ENCODE assay signal across 8 cellular contexts in genomic region chr13:110712849-110713641, GRCh38. TPM values are rescaled to one million over a fixed set of nuclear protein-coding genes. Genes with fewer than 3 reads are reported as not detected.
DNase-seq lines count a peak whose midpoint lies in the region; ATAC-seq, FAIRE-seq and TF ChIP-seq lines count a peak whose summit lies in the region.

No MANE protein-coding gene starts in this region.

- H3K4me3 ChIP-seq in H1 (ENCODE audit: extremely low read depth in 1 of 4, insufficient read depth in 2 of 4, low read depth in 3 of 4, low read length in 4 of 4): peak overlapping the region; percentile 73 to 98 (median 82)
- peak overlapping the region; percentile 87 to 89 for H3K4me3 ChIP-seq in mesenchymal stem cell (ENCODE audit: insufficient read depth in 1 of 2, low read depth in 1 of 2, low read length in 2 of 2)

- 0% methylated on average over 42 of the region's 68 CpGs; no CpG with 5 or more reads in 1 of the 2 experiments for WGBS in H1 (ENCODE audit: extremely low coverage in 1 of 2, insufficient coverage in 1 of 2, insufficient read length in 1 of 2, insufficient replicate concordance in 2 of 2, low coverage in 1 of 2, low lambda C conversion rate in 2 of 2, missing lambda C conversion rate in 1 of 2), 2 experiments
- WGBS in mesenchymal stem cell: under 1% methylated on average over 63 of the region's 68 CpGs

- CTCF ChIA-PET in H1 (lab: Charles Lee; ENCODE audit: partially characterized antibody): interaction anchor here (1.0 to 1.4 kb wide), 2 partner anchors 11 to 105 kb away, joined by 3 read pairs; no protein-coding TSS in a partner anchor

- in situ Hi-C loops in Caki2 (cut with HindIII; ENCODE audit: low pct_unique_long_range_greater_than_20kb, low sequenced_read_pairs): no loop called here

- H3K9me3 ChIP-seq in H1 (ENCODE audit: insufficient read depth in 2 of 2, low read depth in 1 of 2, low read length in 1 of 2) (no peaks in the 10 kb centered on the region), mesenchymal stem cell (ENCODE audit: control insufficient read depth, low read length) (no peaks in the 10 kb centered on the region)

- H2AFZ ChIP-seq in H1 (ENCODE audit: low read length) (peak overlapping the region; percentile 47; the same call in 1 of the 2 replicates), mesenchymal stem cell (ENCODE audit: low read depth, low read length) (no peak overlapping the region)

- POLR2A ChIA-PET in H1 (lab: Charles Lee; ENCODE audit: partially characterized antibody): interaction anchor here (0.5 to 2.5 kb wide), 32 partner anchors 9 to 589 kb away, joined by 3 to 17 read pairs (median 4); partner anchors contain the start of gene NAXD

- H3K27ac ChIP-seq in H1 (ENCODE audit: low read depth, low read length): peak overlapping the region; percentile 96
- H3K27ac ChIP-seq in mesenchymal stem cell (ENCODE audit: low read length, poor library complexity, severe bottlenecking): peak overlapping the region; percentile 100

- peak overlapping the region; percentile 99 for H3K56ac ChIP-seq in H1 (replicated peaks; ENCODE audit: insufficient read length, low read depth, low read length)

- TF ChIP-seq RAD21 in H1 (IDR thresholded peaks at IDR 0.05 in 1 of 2, conservative IDR thresholded peaks at IDR 0.05 in 1 of 2; ENCODE audit: low read depth in 2 of 2, low read length in 2 of 2): no peak

- peak overlapping the region; percentile 91; the same call in 1 of the 2 replicates for H3K18ac ChIP-seq in H1 (ENCODE audit: extremely low read depth, low read length)
- peak overlapping the region; percentile 98 to 99 for H3K18ac ChIP-seq in mesenchymal stem cell (ENCODE audit: low read depth in 1 of 2, low read length in 2 of 2)

- ATAC-seq in GM21390 (IDR thresholded peaks at IDR 0.05; ENCODE audit: unreplicated experiment): peak; percentile 46

- peak in 1 of 2 experiments; percentile 100; a peak in 2 of 3 replicates for TF ChIP-seq POLR2A in H1 (IDR thresholded peaks at IDR 0.05; ENCODE audit: control extremely low read depth in 1 of 2, low read depth in 2 of 2, low read length in 2 of 2)

- H3K79me2 ChIP-seq in H1 (ENCODE audit: control insufficient read depth in 1 of 2, insufficient read depth in 2 of 2, low read length in 2 of 2): peaks cover 18 to 32% of the 10 kb centered on the region in 2 experiments

- H2BK120ac ChIP-seq in H1 (replicated peaks; ENCODE audit: low read depth, low read length): no peak overlapping the region
- peak overlapping the region; percentile 94 for H2BK120ac ChIP-seq in mesenchymal stem cell (ENCODE audit: low read depth, low read length)

- H3K4me2 ChIP-seq in H1 (ENCODE audit: insufficient read depth in 1 of 2, low read depth in 2 of 2, low read length in 2 of 2) (peak overlapping the region; percentile 81 to 91), mesenchymal stem cell (ENCODE audit: low read length, poor library complexity, severe bottlenecking) (peak overlapping the region; percentile 99)

- DNase-seq in Caki2 (ENCODE audit: low read depth) (peak; percentile 99), HUDEP-2 (lab: John Stamatoyannopoulos, UW; ENCODE audit: unreplicated experiment in 76 of 76) (peak in 75 of 76 experiments; percentile 93 to 100 (median 97)), NOMO-1 treated with dmso at 0.1 percent for 144 hours (lab: John Stamatoyannopoulos, UW; ENCODE audit: unreplicated experiment) (peak; percentile 96), H1 (ENCODE audit: low read depth in 1 of 2, low spot score in 2 of 2) (peak; percentile 99), mesenchymal stem cell (peak; percentile 100)
- peak; percentile 99 for DNase-seq in activated CD8-positive, alpha-beta memory T cell treated with anti-CD3 and anti-CD28 coated beads, Interleukin-2, amount 50 U/mL, for 1 hour (ENCODE audit: extremely low read depth)
- DNase-seq in stimulated activated CD8-positive, alpha-beta memory T cell treated with anti-CD3 and anti-CD28 coated beads, Interleukin-12 subunit alpha, Interleukin-12 subunit beta, amount 100 ng/mL, for 24 hours (ENCODE audit: extremely low read depth): peak; percentile 99

- H4K5ac ChIP-seq in H1 (ENCODE audit: insufficient read length, low read depth, low read length): peak overlapping the region; percentile 97

- H4K8ac ChIP-seq in H1 (ENCODE audit: extremely low read depth, insufficient read depth, low read length): peak overlapping the region; percentile 99; the same call in 1 of the 2 replicates
- peak overlapping the region; percentile 88 for H4K8ac ChIP-seq in mesenchymal stem cell (ENCODE audit: low read length)

- H2BK5ac ChIP-seq in H1 (ENCODE audit: low read depth, low read length) (peak overlapping the region; percentile 93), mesenchymal stem cell (ENCODE audit: low read depth, low read length, poor library complexity, severe bottlenecking) (peak overlapping the region; percentile 95)

- H3K4me1 ChIP-seq in H1 (replicated peaks in 1 of 4; ENCODE audit: control insufficient read depth in 3 of 4, insufficient read depth in 4 of 4, low read length in 3 of 4) (peaks cover 0 to 2% (median 1%) of the 10 kb centered on the region in 4 experiments; a peak in 2 of 7 replicates), mesenchymal stem cell (ENCODE audit: control insufficient read depth, insufficient read depth, low read depth, low read length) (peaks cover 6% of the 10 kb centered on the region)

- H3K36me3 ChIP-seq in H1 (ENCODE audit: control insufficient read depth in 2 of 4, insufficient read depth in 4 of 4, low read length in 3 of 4) (no peaks in the 10 kb centered on the region), mesenchymal stem cell (ENCODE audit: control insufficient read depth in 1 of 2, insufficient read depth in 2 of 2, low read depth in 1 of 2, low read length in 2 of 2) (no peaks in the 10 kb centered on the region)

- H3K79me1 ChIP-seq in H1 (ENCODE audit: low read depth, low read length): no peaks in the 10 kb centered on the region
- H3K79me1 ChIP-seq in mesenchymal stem cell (replicated peaks; ENCODE audit: low read length, poor library complexity, severe bottlenecking): no peaks in the 10 kb centered on the region

- H3K4ac ChIP-seq in H1 (replicated peaks; ENCODE audit: insufficient read length, low read depth, low read length): no peak overlapping the region
- peak overlapping the region; percentile 94 to 100 for H3K4ac ChIP-seq in mesenchymal stem cell (ENCODE audit: low read depth in 1 of 2, low read length in 2 of 2)

- H2BK20ac ChIP-seq in H1 (ENCODE audit: low read length): no peak overlapping the region

- peak overlapping the region; percentile 90 to 98 (median 98) for H3K9ac ChIP-seq in H1 (replicated peaks in 1 of 4; ENCODE audit: extremely low read depth in 1 of 4, low read depth in 3 of 4, low read length in 3 of 4)
- H3K9ac ChIP-seq in mesenchymal stem cell (ENCODE audit: low read length): peak overlapping the region; percentile 100

- H4K91ac ChIP-seq in H1 (replicated peaks; ENCODE audit: insufficient read length, low read length): peak overlapping the region; percentile 65
- peak overlapping the region; percentile 96 for H4K91ac ChIP-seq in mesenchymal stem cell (ENCODE audit: low read length)

- H2BK15ac ChIP-seq in H1 (ENCODE audit: low read length): no peak overlapping the region
- peak overlapping the region; percentile 77 for H2BK15ac ChIP-seq in mesenchymal stem cell (ENCODE audit: low read depth, poor library complexity, severe bottlenecking)

- TF ChIP-seq EP300 in H1 (IDR thresholded peaks at IDR 0.05; ENCODE audit: borderline replicate concordance in 1 of 2, low read depth in 2 of 2, low read length in 2 of 2): no peak

- no peak overlapping the region for H2AK5ac ChIP-seq in H1 (ENCODE audit: low read depth, low read length)
- H2AK5ac ChIP-seq in mesenchymal stem cell (ENCODE audit: low read length, severe bottlenecking): peak overlapping the region; percentile 94

- H3K23ac ChIP-seq in H1 (ENCODE audit: insufficient read length): no peak overlapping the region
- peak overlapping the region in 1 of 2 experiments; percentile 99 for H3K23ac ChIP-seq in mesenchymal stem cell (ENCODE audit: low read length in 2 of 2)

- H4K20me1 ChIP-seq in H1 (replicated peaks in 1 of 2; ENCODE audit: control insufficient read depth in 1 of 2, insufficient read depth in 2 of 2, low read length in 2 of 2): peaks cover 10 to 11% of the 10 kb centered on the region in 2 experiments

- H2BK12ac ChIP-seq in H1 (ENCODE audit: low read depth, low read length) (no peak overlapping the region), mesenchymal stem cell (ENCODE audit: low read length in 2 of 2) (peak overlapping the region; percentile 75 to 92)

- H3K14ac ChIP-seq in H1 (ENCODE audit: insufficient read length): no peak overlapping the region
- peak overlapping the region in 1 of 2 experiments; percentile 99 for H3K14ac ChIP-seq in mesenchymal stem cell (ENCODE audit: low read length in 2 of 2)

- FAIRE-seq in H1 (lab: Jason Lieb, UNC): peak; percentile 50

- peaks cover 15% of the 10 kb centered on the region for H3K23me2 ChIP-seq in H1 (ENCODE audit: low read depth, low read length)

- no peak for TF ChIP-seq CTCF in H1 (IDR thresholded peaks at IDR 0.05; ENCODE audit: control extremely low read depth in 1 of 3, insufficient read depth in 1 of 3, low read depth in 1 of 3, low read length in 3 of 3)

- no peaks in the 10 kb centered on the region for H3K27me3 ChIP-seq in H1 (replicated peaks in 1 of 4; ENCODE audit: control insufficient read depth in 3 of 4, extremely low read depth in 1 of 4, insufficient read depth in 3 of 4, low read length in 3 of 4)
- no peaks in the 10 kb centered on the region for H3K27me3 ChIP-seq in mesenchymal stem cell (ENCODE audit: control insufficient read depth in 1 of 2, insufficient read depth in 1 of 2, low read length in 2 of 2)

RNA-seq across cellular contexts. Expression of gene ING1, which starts 0.5 kb away (rescaled TPM):
- total RNA-seq in Caki2 (2014; rRNA removed; shearing (Covaris generic); ENCODE audit: low replicate concordance): 8.1 and 13.7 TPM in 2 replicates
- total RNA-seq in H1 (2021; fragmentation: NEBNext Ultra II Directional; extraction: Animal tissue kit (Norgen Biotek cat#: 25700)): 26.6 and 28.6 TPM in 2 replicates
- polyA plus RNA-seq in H1 (2011; rRNA removed): 22.3 and 30.3 TPM in 2 replicates
- polyA plus RNA-seq in H1 (2011; cell fraction: cytosol; rRNA removed): 35.6 TPM
- polyA plus RNA-seq in H1 (2011; cell fraction: nucleus; rRNA removed): 33.9 TPM
- polyA plus RNA-seq in H1 (2012, experiment 1 of 2): 19.9 to 26.8 TPM (median 26.2 TPM) in 4 replicates
- polyA plus RNA-seq in H1 (2012, experiment 2 of 2): 8.4 TPM
- 20.2 TPM for polyA plus RNA-seq in H1 (2013, experiment 1 of 2)
- 20.1 TPM for polyA plus RNA-seq in H1 (2013, experiment 2 of 2)
- polyA minus RNA-seq in H1 (2011; rRNA and poly(A)+ RNA removed): 10.0 and 11.6 TPM in 2 replicates
- polyA minus RNA-seq in H1 (2011; cell fraction: cytosol; rRNA and poly(A)+ RNA removed): 29.4 TPM
- 20.5 TPM for polyA minus RNA-seq in H1 (2011; cell fraction: nucleus; rRNA and poly(A)+ RNA removed)
- polyA plus RNA-seq in mesenchymal stem cell (2013, experiment 1 of 2): 12.8 TPM
- 12.5 TPM for polyA plus RNA-seq in mesenchymal stem cell (2013, experiment 2 of 2)

RNA-seq across cellular contexts. Expression of gene CARS2, which starts 7.1 kb away (rescaled TPM):
- total RNA-seq in Caki2 (2014; rRNA removed; shearing (Covaris generic); ENCODE audit: low replicate concordance): 41.2 and 45.6 TPM in 2 replicates
- total RNA-seq in H1 (2021; fragmentation: NEBNext Ultra II Directional; extraction: Animal tissue kit (Norgen Biotek cat#: 25700)): 44.5 and 55.9 TPM in 2 replicates
- 47.7 and 87.9 TPM in 2 replicates for polyA plus RNA-seq in H1 (2011; rRNA removed)
- polyA plus RNA-seq in H1 (2011; cell fraction: cytosol; rRNA removed): 152 TPM
- polyA plus RNA-seq in H1 (2011; cell fraction: nucleus; rRNA removed): 114 TPM
- 40.7 to 47.8 TPM (median 43.3 TPM) in 4 replicates for polyA plus RNA-seq in H1 (2012, experiment 1 of 2)
- polyA plus RNA-seq in H1 (2012, experiment 2 of 2): 35.5 TPM
- polyA plus RNA-seq in H1 (2013, experiment 1 of 2): 34.4 TPM
- polyA plus RNA-seq in H1 (2013, experiment 2 of 2): 31.2 TPM
- 26.5 and 27.5 TPM in 2 replicates for polyA minus RNA-seq in H1 (2011; rRNA and poly(A)+ RNA removed)
- 29.7 TPM for polyA minus RNA-seq in H1 (2011; cell fraction: cytosol; rRNA and poly(A)+ RNA removed)
- polyA minus RNA-seq in H1 (2011; cell fraction: nucleus; rRNA and poly(A)+ RNA removed): 54.5 TPM
- 49.5 TPM for polyA plus RNA-seq in mesenchymal stem cell (2013, experiment 1 of 2)
- 46.4 TPM for polyA plus RNA-seq in mesenchymal stem cell (2013, experiment 2 of 2)

Comparison
In these comparisons a context has a peak if more than half of its experiments do, and no peak if none do; other contexts are left out.
1. Peak in every context shown above with its lines: DNase-seq, ATAC-seq, H3K4me3 ChIP-seq and H3K27ac ChIP-seq.